ENCODE assay signal across 8 cellular contexts in genomic region chr16:12095275-12096161, GRCh38.
A peak's percentile ranks its signal among the peaks of the same experiment; 100 is the strongest.
DNase-seq lines count a peak whose midpoint lies in the region; ATAC-seq and TF ChIP-seq lines count a peak whose summit lies in the region.

No MANE protein-coding gene starts in this region.

- H3K27me3 ChIP-seq in CD8-positive, alpha-beta T cell (ENCODE audit: insufficient read depth, low read length), result no peaks in the 10 kb centered on the region
- H3K27me3 ChIP-seq in thoracic aorta (replicated peaks; ENCODE audit: insufficient read depth), result no peaks in the 10 kb centered on the region

- H3K36me3 Mint-ChIP-seq in CD8-positive, alpha-beta T cell, result peaks cover 20% of the 10 kb centered on the region

- H3K4me1 ChIP-seq in CD8-positive, alpha-beta T cell (ENCODE audit: insufficient read depth, low read length), result peaks cover 9% of the 10 kb centered on the region
- H3K4me1 ChIP-seq in thoracic aorta (ENCODE audit: control insufficient read depth in 1 of 2, low read depth in 2 of 2), result peaks cover 8 to 12% of the 10 kb centered on the region in 2 donors

- peak overlapping the region; percentile 12 for H3K27ac Mint-ChIP-seq in CD8-positive, alpha-beta T cell

- TF ChIP-seq CTCF in CD8-positive, alpha-beta T cell (IDR thresholded peaks at IDR 0.05), result peak; percentile 94
- TF ChIP-seq CTCF in thoracic aorta (IDR thresholded peaks at IDR 0.05), result peak; percentile 89

- H3K4me1 Mint-ChIP-seq in CD8-positive, alpha-beta T cell (ENCODE audit: low read depth), result peaks cover 35% of the 10 kb centered on the region

- peak overlapping the region; percentile 15 for H3K4me3 ChIP-seq in CD8-positive, alpha-beta T cell (ENCODE audit: low read depth, low read length)
- H3K4me3 ChIP-seq in thoracic aorta, result peak overlapping the region; percentile 66

- H3K4me3 Mint-ChIP-seq in CD8-positive, alpha-beta T cell, result peak overlapping the region; percentile 73

- H3K27ac ChIP-seq in CD8-positive, alpha-beta T cell (ENCODE audit: low read depth, low read length), result no peak overlapping the region
- no peak overlapping the region for H3K27ac ChIP-seq in thoracic aorta

- H3K27me3 Mint-ChIP-seq in CD8-positive, alpha-beta T cell (ENCODE audit: low read depth), result no peaks in the 10 kb centered on the region

- intact Hi-C loops in CD8-positive, alpha-beta T cell (cut with DNase I, micrococcal nuclease), result loop anchor here (1.0 to 10.0 kb wide), 5 partner anchors 15 to 1822 kb away; no protein-coding TSS in a partner anchor

- peak in 6 of 7 experiments; percentile 50 to 83 (median 66) for DNase-seq in CD8-positive, alpha-beta T cell
- DNase-seq in HuH-7 (ENCODE audit: low spot score), result peak; percentile 64
- peak; percentile 41 for DNase-seq in RPMI7951 (ENCODE audit: low read depth)
- DNase-seq in activated T-helper 9 cell treated with anti-CD3 and anti-CD28 coated beads, Interleukin-2, amount 50 U/mL, for 16 hours (ENCODE audit: low read depth), result peak; percentile 47
- peak; percentile 37 for DNase-seq in fibroblast of the conjunctiva (ENCODE audit: low read depth)
- DNase-seq in occipital lobe (lab: John Stamatoyannopoulos, UW), result peak; percentile 54
- no peak for DNase-seq in thoracic aorta (ENCODE audit: low spot score)

- no peaks in the 10 kb centered on the region for H3K9me3 ChIP-seq in CD8-positive, alpha-beta T cell (ENCODE audit: low read length)
- H3K9me3 ChIP-seq in thoracic aorta, result no peaks in the 10 kb centered on the region

- ATAC-seq in CD8-positive, alpha-beta T cell, result peak; percentile 48
- ATAC-seq in thoracic aorta (ENCODE audit: insufficient number of reproducible peaks, low FRiP score, low read depth) (no peak), GM21360 (IDR thresholded peaks at IDR 0.05; ENCODE audit: unreplicated experiment) (no peak)

- POLR2A ChIA-PET in CD8-positive, alpha-beta T cell (lab: Charles Lee), result interaction anchor here (1.0 to 2.1 kb wide), 2 partner anchors 15 to 28 kb away, joined by 3 to 10 read pairs; no protein-coding TSS in a partner anchor

- H3K36me3 ChIP-seq in CD8-positive, alpha-beta T cell (ENCODE audit: insufficient read depth, low read length), result no peaks in the 10 kb centered on the region
- peaks cover 3% of the 10 kb centered on the region for H3K36me3 ChIP-seq in thoracic aorta

- CTCF ChIA-PET in CD8-positive, alpha-beta T cell (lab: Charles Lee), result interaction anchor here (0.6 to 4.5 kb wide), 57 partner anchors 9 to 1357 kb away, joined by 3 to 120 read pairs (median 4); partner anchors contain the start of gene CPPED1

- H3K9me3 Mint-ChIP-seq in CD8-positive, alpha-beta T cell, result no peaks in the 10 kb centered on the region
